ENCODE assay signal across 17 cellular contexts in the genomic region with DNA sequence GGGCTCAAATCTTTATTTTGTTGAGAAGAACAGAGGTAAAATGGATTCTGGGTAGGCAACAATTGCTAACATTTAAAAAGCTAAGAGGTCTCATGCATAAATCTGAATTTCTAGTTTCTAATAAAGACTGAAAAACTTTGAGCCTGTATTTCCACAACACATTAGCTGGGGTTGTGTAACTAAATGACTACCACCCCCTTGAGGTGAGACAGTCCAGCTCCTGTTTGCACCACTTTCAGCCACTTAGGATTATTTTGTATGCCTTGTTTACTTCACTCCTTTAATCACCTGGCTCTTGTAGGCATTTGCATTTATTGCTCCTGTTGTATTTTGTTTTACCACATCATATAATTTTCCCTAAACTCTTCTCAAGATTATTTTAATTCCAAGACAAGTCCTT.
DNase-seq lines count a peak whose midpoint lies in the region; ATAC-seq and TF ChIP-seq lines count a peak whose summit lies in the region.
"Had no signal": no experiment of that assay in that cellular context is flagged by ENCODE, and none has a peak within 500 bp of the region (broad histone marks: within the 10 kb centered on the region; RNA-seq: fewer than 3 reads in every experiment).

No MANE protein-coding gene starts in this region.

- H3K36me3 ChIP-seq in hepatocyte (replicated peaks; ENCODE audit: insufficient read depth, low read depth), result no peaks in the 10 kb centered on the region

- TF ChIP-seq CTCF in 22Rv1 (IDR thresholded peaks at IDR 0.05) (peak; percentile 24; the same call in 1 of the 2 replicates), GM12864 (IDR thresholded peaks at IDR 0.05; ENCODE audit: low read depth, low read length, missing control alignments) (peak; percentile 9), hepatocyte (IDR thresholded peaks at IDR 0.05; ENCODE audit: poor library complexity) (peak; percentile 19)

- H3K9me2 ChIP-seq in hepatocyte (replicated peaks; ENCODE audit: insufficient read depth), result no peaks in the 10 kb centered on the region

- no peak overlapping the region for H3K27ac Mint-ChIP-seq in activated naive CD8-positive, alpha-beta T cell treated with anti-CD3 and anti-CD28 coated beads for 36 hours
- H3K27ac Mint-ChIP-seq: activated CD4-positive, alpha-beta T cell treated with anti-CD3 and anti-CD28 coated beads for 36 hours; stimulated activated naive CD8-positive, alpha-beta T cell treated with anti-CD3 and anti-CD28 coated beads, Interleukin-15, amount 100 ng/mL, for 72 hours had no signal

- peaks cover 4% of the 10 kb centered on the region for H3K9me3 Mint-ChIP-seq in activated naive CD8-positive, alpha-beta T cell treated with anti-CD3 and anti-CD28 coated beads for 36 hours

- no peak overlapping the region for H3K4me2 ChIP-seq in hepatocyte

- H3K4me3 Mint-ChIP-seq in activated naive CD8-positive, alpha-beta T cell treated with anti-CD3 and anti-CD28 coated beads for 36 hours, result no peak overlapping the region
- H3K4me3 Mint-ChIP-seq: activated CD4-positive, alpha-beta T cell treated with anti-CD3 and anti-CD28 coated beads for 36 hours; stimulated activated naive CD8-positive, alpha-beta T cell treated with anti-CD3 and anti-CD28 coated beads, Interleukin-15, amount 100 ng/mL, for 72 hours had no signal

- H3K27ac ChIP-seq in 22Rv1 (no peak overlapping the region), hepatocyte (no peak overlapping the region)
- H3K27ac ChIP-seq: skin epidermis had no signal

- ATAC-seq in HG02938 (IDR thresholded peaks at IDR 0.05; ENCODE audit: unreplicated experiment) (no peak), HG03439 (IDR thresholded peaks at IDR 0.05; ENCODE audit: unreplicated experiment) (no peak), HG03457 (IDR thresholded peaks at IDR 0.05; ENCODE audit: unreplicated experiment) (no peak)
- ATAC-seq: activated CD4-positive, alpha-beta T cell treated with anti-CD3 and anti-CD28 coated beads for 36 hours; mucosa of descending colon; stimulated activated naive CD8-positive, alpha-beta T cell treated with anti-CD3 and anti-CD28 coated beads, Interleukin-15, amount 100 ng/mL, for 72 hours had no signal

- no peak overlapping the region for H3K4me3 ChIP-seq in GM12864 (ENCODE audit: low read depth, low read length)
- no peak overlapping the region for H3K4me3 ChIP-seq in hepatocyte
- H3K4me3 ChIP-seq: mucosa of descending colon, skin epidermis had no signal

- H3K27me3 Mint-ChIP-seq in activated naive CD8-positive, alpha-beta T cell treated with anti-CD3 and anti-CD28 coated beads for 36 hours, result no peaks in the 10 kb centered on the region
- H3K27me3 Mint-ChIP-seq: activated CD4-positive, alpha-beta T cell treated with anti-CD3 and anti-CD28 coated beads for 36 hours; stimulated activated naive CD8-positive, alpha-beta T cell treated with anti-CD3 and anti-CD28 coated beads, Interleukin-15, amount 100 ng/mL, for 72 hours had no signal

- no peaks in the 10 kb centered on the region for H3K27me3 ChIP-seq in hepatocyte

- no peaks in the 10 kb centered on the region for H3K79me2 ChIP-seq in hepatocyte

- H3K9me3 ChIP-seq in hepatocyte (ENCODE audit: low read depth), result no peaks in the 10 kb centered on the region
- H3K9me3 ChIP-seq: mucosa of descending colon had no signal

- no peaks in the 10 kb centered on the region for H3K4me1 Mint-ChIP-seq in activated naive CD8-positive, alpha-beta T cell treated with anti-CD3 and anti-CD28 coated beads for 36 hours
- H3K4me1 Mint-ChIP-seq: activated CD4-positive, alpha-beta T cell treated with anti-CD3 and anti-CD28 coated beads for 36 hours; stimulated activated naive CD8-positive, alpha-beta T cell treated with anti-CD3 and anti-CD28 coated beads, Interleukin-15, amount 100 ng/mL, for 72 hours had no signal

- no peaks in the 10 kb centered on the region for H4K20me1 ChIP-seq in hepatocyte (ENCODE audit: insufficient read depth, poor library complexity, severe bottlenecking)

- no peaks in the 10 kb centered on the region for H3K36me3 Mint-ChIP-seq in activated naive CD8-positive, alpha-beta T cell treated with anti-CD3 and anti-CD28 coated beads for 36 hours

- no peak overlapping the region for H2AFZ ChIP-seq in hepatocyte

- DNase-seq in GM12864 (ENCODE audit: low read depth) (no peak), NCI-H510A treated with DMSO at 0.1 percent for 48 hours (lab: John Stamatoyannopoulos, UW) (peak; percentile 23), hepatocyte (ENCODE audit: low spot score) (no peak)
- no peak for DNase-seq in activated naive CD8-positive, alpha-beta T cell treated with anti-CD3 and anti-CD28 coated beads for 36 hours
- DNase-seq: activated CD4-positive, alpha-beta T cell treated with anti-CD3 and anti-CD28 coated beads for 36 hours; activated T-cell treated with anti-CD3 and anti-CD28 coated beads for 4 hours; kidney; MV-4-11; NCI-H526; stimulated activated naive CD8-positive, alpha-beta T cell treated with anti-CD3 and anti-CD28 coated beads, Interleukin-15, amount 100 ng/mL, for 72 hours; T-helper 2 cell had no signal

- no peaks in the 10 kb centered on the region for H3K4me1 ChIP-seq in hepatocyte (ENCODE audit: insufficient read depth)
